8 cellular contexts compared by ENCODE assay signal in the genomic region with DNA sequence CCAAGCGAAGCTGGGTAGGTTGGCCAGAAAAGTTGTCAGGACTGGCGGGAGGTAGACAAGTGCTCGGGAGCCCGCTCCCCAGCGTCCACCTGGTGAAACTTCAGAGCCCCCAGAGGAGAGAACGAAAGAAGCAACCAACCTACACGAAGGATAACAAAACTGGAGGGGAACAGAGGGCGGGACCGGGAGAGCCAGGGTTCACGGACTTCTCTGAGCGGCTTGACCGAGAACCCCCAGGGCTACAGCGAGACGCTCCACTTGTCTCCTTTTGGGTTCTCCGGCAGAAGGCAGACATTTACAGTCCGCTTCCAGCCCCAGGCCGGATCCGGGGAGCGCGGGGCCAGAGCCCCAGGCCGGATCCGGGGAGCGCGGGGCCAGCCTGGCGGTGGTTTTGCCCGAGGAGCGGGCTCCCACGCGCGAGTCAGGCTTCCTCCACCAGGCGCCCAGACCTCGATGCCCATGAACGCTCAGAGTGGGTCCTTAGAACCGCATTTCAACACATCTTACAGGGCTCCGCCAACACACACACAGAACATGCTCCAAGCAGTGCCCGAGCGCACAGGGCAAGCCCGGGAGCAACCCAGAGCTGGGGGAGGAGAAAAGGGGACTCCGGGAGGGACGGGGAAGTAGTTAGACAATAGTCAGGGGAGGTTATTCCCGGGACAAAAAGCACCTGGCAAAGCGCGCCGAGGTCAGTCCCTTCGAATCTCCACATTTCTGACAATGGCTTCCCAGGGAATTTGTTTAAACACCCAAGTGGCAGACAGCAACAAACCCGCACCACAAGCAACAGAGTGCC. TPM values are rescaled to one million over a fixed set of nuclear protein-coding genes. Genes with fewer than 3 reads are reported as not detected.
DNase-seq lines count a peak whose midpoint lies in the region; ATAC-seq and TF ChIP-seq lines count a peak whose summit lies in the region.

No MANE protein-coding gene starts in this region.

- intact Hi-C loops in sciatic nerve (cut with DNase I), result no loop called here

- DNase-seq in GM06990 (ENCODE audit: extremely low read depth, insufficient read length) (peak; percentile 18), SK-MEL-5 (ENCODE audit: low read depth, low spot score) (peak; percentile 20), astrocyte of the cerebellum (ENCODE audit: low read depth) (no peak), iPS DF 6.9 (ENCODE audit: low read depth, low spot score) (no peak), sciatic nerve (ENCODE audit: low spot score) (peak; percentile 64), AML-193 (lab: John Stamatoyannopoulos, UW) (no peak)

- in situ Hi-C loops in SK-MEL-5 (cut with HindIII; ENCODE audit: low pct_unique_long_range_greater_than_20kb, low sequenced_read_pairs), result loop anchor here (25.0 kb wide), 1 partner anchor 182 kb away; no protein-coding TSS in a partner anchor
- in situ Hi-C loops in astrocyte of the cerebellum (cut with HindIII; ENCODE audit: low sequenced_read_pairs), result no loop called here

- no peaks in the 10 kb centered on the region for H3K9me3 ChIP-seq in iPS DF 6.9 (ENCODE audit: control insufficient read depth, insufficient read depth, low read length)

- no CpG with 5 or more reads among the region's 46 CpGs for WGBS in iPS DF 6.9 (ENCODE audit: insufficient coverage, insufficient read length)

- no peaks in the 10 kb centered on the region for H3K4me1 ChIP-seq in iPS DF 6.9 (ENCODE audit: control insufficient read depth, insufficient read depth, low read length)

- no peak overlapping the region for H3K27ac ChIP-seq in iPS DF 6.9 (ENCODE audit: low read length)

- TF ChIP-seq CTCF in GM06990 (IDR thresholded peaks at IDR 0.05; ENCODE audit: insufficient read depth, low read length, poor library complexity, severe bottlenecking), result no peak
- peak; percentile 51 for TF ChIP-seq CTCF in astrocyte of the cerebellum (IDR thresholded peaks at IDR 0.05; ENCODE audit: low read depth, low read length, missing control alignments)

- H3K4me3 ChIP-seq in GM06990 (replicated peaks; ENCODE audit: low read depth, low read length), result peak overlapping the region; percentile 48
- peak overlapping the region; percentile 99 for H3K4me3 ChIP-seq in astrocyte of the cerebellum (ENCODE audit: low read depth, low read length)
- peak overlapping the region; percentile 78; the same call in 1 of the 2 replicates for H3K4me3 ChIP-seq in iPS DF 6.9 (ENCODE audit: low read length)

- H3K27me3 ChIP-seq in GM06990 (replicated peaks; ENCODE audit: control insufficient read depth, insufficient read depth, low read length), result peaks cover 7% of the 10 kb centered on the region
- no peaks in the 10 kb centered on the region for H3K27me3 ChIP-seq in iPS DF 6.9 (ENCODE audit: control insufficient read depth, insufficient read depth, low read length)

- H3K36me3 ChIP-seq in GM06990 (ENCODE audit: control insufficient read depth, insufficient read depth, low read length), result no peaks in the 10 kb centered on the region
- H3K36me3 ChIP-seq in iPS DF 6.9 (ENCODE audit: control insufficient read depth, insufficient read depth, low read length), result no peaks in the 10 kb centered on the region

- peak; percentile 23 for ATAC-seq in HG03457 (IDR thresholded peaks at IDR 0.05; ENCODE audit: unreplicated experiment)
- ATAC-seq in sciatic nerve, result peak; percentile 57
- ATAC-seq in HG03342 (IDR thresholded peaks at IDR 0.05; ENCODE audit: unreplicated experiment), result no peak

RNA-seq across cellular contexts. Expression of a gene that starts 1.1 kb away (rescaled TPM):
- total RNA-seq in SK-MEL-5 (2014; rRNA removed; shearing (Covaris generic)), result 25.5 and 36.5 TPM in 2 replicates
- polyA plus RNA-seq in SK-MEL-5 (2015; cell fraction: cytosol; rRNA removed), result 18.9 and 34.8 TPM in 2 replicates
- polyA plus RNA-seq in SK-MEL-5 (2015; cell fraction: nucleus; rRNA removed), result 10.4 and 11.9 TPM in 2 replicates
- total RNA-seq in sciatic nerve, result 25.9 TPM

Comparison
In these comparisons a context has a peak if more than half of its experiments do, and no peak if none do; other contexts are left out.
1. DNase-seq: peak in GM06990 (single experiment), SK-MEL-5 (single experiment) and sciatic nerve (single experiment); none in astrocyte of the cerebellum (single experiment), iPS DF 6.9 (single experiment) and AML-193 (0 of 2).
2. H3K4me3 ChIP-seq: peak in every context shown above with its lines; median percentile 99 in astrocyte of the cerebellum; 78 in iPS DF 6.9; 48 in GM06990.